ENCODE assay signal across 7 cellular contexts in the genomic region with DNA sequence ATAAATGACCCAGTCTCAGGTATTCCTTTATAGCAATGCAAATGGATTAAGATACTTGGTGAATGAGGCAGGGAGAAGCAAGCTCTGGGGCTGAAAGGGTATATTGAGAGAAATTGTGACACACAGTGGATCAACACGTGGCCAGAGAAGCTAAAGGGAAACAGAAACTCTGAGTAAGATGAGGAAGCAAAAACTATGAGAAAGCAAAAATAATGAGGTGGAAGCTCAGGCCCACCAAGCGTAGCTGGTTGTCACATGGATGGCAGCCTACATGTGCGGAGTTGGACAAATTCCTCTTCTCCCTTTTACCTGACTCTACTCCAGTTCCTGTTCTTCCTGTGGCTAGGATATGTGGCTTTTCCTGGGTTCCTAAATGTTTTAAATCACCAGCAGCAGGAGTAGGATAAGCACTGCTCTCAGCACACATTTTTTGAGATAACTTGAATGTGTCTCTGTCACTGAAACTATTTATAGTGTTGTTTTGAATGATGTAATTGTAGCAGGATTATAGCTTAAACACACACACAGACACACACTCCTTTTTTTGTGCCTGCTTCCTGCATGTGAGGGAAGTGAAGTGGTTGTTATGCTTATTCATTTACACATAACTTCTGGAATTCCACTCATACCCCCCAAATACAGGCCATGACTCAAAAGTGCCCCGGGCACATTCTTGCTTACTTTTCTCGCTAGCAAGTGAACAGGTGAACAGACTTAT. TPM values are rescaled to one million over a fixed set of nuclear protein-coding genes. Genes with fewer than 3 reads are reported as not detected.
DNase-seq lines count a peak whose midpoint lies in the region; ATAC-seq and TF ChIP-seq lines count a peak whose summit lies in the region.

No MANE protein-coding gene starts in this region.

- H4K20me1 ChIP-seq in GM23338 (replicated peaks; ENCODE audit: insufficient read depth): no peaks in the 10 kb centered on the region

- no peaks in the 10 kb centered on the region for H3K79me2 ChIP-seq in GM23338 (replicated peaks; ENCODE audit: insufficient read depth)

- H3K27me3 ChIP-seq in GM23338 (ENCODE audit: insufficient read depth) (no peaks in the 10 kb centered on the region), suprapubic skin (no peaks in the 10 kb centered on the region)

- H3K27me3 Mint-ChIP-seq in GM23338 (ENCODE audit: insufficient read depth, low read depth, poor library complexity): no peaks in the 10 kb centered on the region
- H3K27me3 Mint-ChIP-seq in activated T-helper 1 cell treated with anti-CD3 and anti-CD28 coated beads, Interleukin-12 subunit alpha, Interleukin-12 subunit beta, Interleukin-2, Interleukin-4 antibody, amounts not matched to agents 30 ng/mL and 10 ng/mL and 1 ng/mL, durations not matched to agents 14 hours and 24 hours and 36 hours (ENCODE audit: insufficient read depth): peaks cover 4% of the 10 kb centered on the region

- H2AFZ ChIP-seq in GM23338: peak overlapping the region; percentile 8; the same call in 1 of the 2 replicates

- 45% methylated on average over 5 of the region's 5 CpGs for WGBS in suprapubic skin

- intact Hi-C loops in activated T-helper 1 cell treated with anti-CD3 and anti-CD28 coated beads, Interleukin-12 subunit alpha, Interleukin-12 subunit beta, Interleukin-2, Interleukin-4 antibody, amounts not matched to agents 30 ng/mL and 10 ng/mL and 1 ng/mL, durations not matched to agents 14 hours and 24 hours and 36 hours (cut with micrococcal nuclease): loop anchor here (1.0 kb wide), 2 partner anchors 11 to 90 kb away; no protein-coding TSS in a partner anchor

- no peaks in the 10 kb centered on the region for H3K9me3 Mint-ChIP-seq in GM23338
- peaks cover 4% of the 10 kb centered on the region for H3K9me3 Mint-ChIP-seq in activated T-helper 1 cell treated with anti-CD3 and anti-CD28 coated beads, Interleukin-12 subunit alpha, Interleukin-12 subunit beta, Interleukin-2, Interleukin-4 antibody, amounts not matched to agents 30 ng/mL and 10 ng/mL and 1 ng/mL, durations not matched to agents 14 hours and 24 hours and 36 hours

- H3K4me1 Mint-ChIP-seq in GM23338: peaks cover 25% of the 10 kb centered on the region
- peaks cover 16% of the 10 kb centered on the region for H3K4me1 Mint-ChIP-seq in activated T-helper 1 cell treated with anti-CD3 and anti-CD28 coated beads, Interleukin-12 subunit alpha, Interleukin-12 subunit beta, Interleukin-2, Interleukin-4 antibody, amounts not matched to agents 30 ng/mL and 10 ng/mL and 1 ng/mL, durations not matched to agents 14 hours and 24 hours and 36 hours (ENCODE audit: low read depth)

- H3F3A ChIP-seq in GM23338 (replicated peaks; ENCODE audit: low read depth): no peaks in the 10 kb centered on the region

- TF ChIP-seq POLR2A in suprapubic skin (IDR thresholded peaks at IDR 0.05): no peak

- TF ChIP-seq EP300 in Ishikawa (IDR thresholded peaks at IDR 0.05; ENCODE audit: borderline replicate concordance) (no peak), suprapubic skin (IDR thresholded peaks at IDR 0.05) (no peak)

- H3K27ac ChIP-seq in GM23338 (ENCODE audit: low read depth) (peak overlapping the region; percentile 85), suprapubic skin (peak overlapping the region; percentile 43)

- H3K27ac Mint-ChIP-seq in GM23338: peak overlapping the region; percentile 93
- peak overlapping the region; percentile 47 for H3K27ac Mint-ChIP-seq in activated T-helper 1 cell treated with anti-CD3 and anti-CD28 coated beads, Interleukin-12 subunit alpha, Interleukin-12 subunit beta, Interleukin-2, Interleukin-4 antibody, amounts not matched to agents 30 ng/mL and 10 ng/mL and 1 ng/mL, durations not matched to agents 14 hours and 24 hours and 36 hours

- 0 out of 2 replicates have a peak, but pooled peaks cover 8% of the 10 kb centered on the region for H3K9me2 ChIP-seq in GM23338 (ENCODE audit: insufficient read depth)

- TF ChIP-seq CTCF in GM23338 (conservative IDR thresholded peaks at IDR 0.05; ENCODE audit: low read depth in 2 of 2): no peak
- no peak for TF ChIP-seq CTCF in suprapubic skin (IDR thresholded peaks at IDR 0.05)

- no peaks in the 10 kb centered on the region for H3K36me3 Mint-ChIP-seq in GM23338 (ENCODE audit: low read depth)
- peaks cover 3% of the 10 kb centered on the region for H3K36me3 Mint-ChIP-seq in activated T-helper 1 cell treated with anti-CD3 and anti-CD28 coated beads, Interleukin-12 subunit alpha, Interleukin-12 subunit beta, Interleukin-2, Interleukin-4 antibody, amounts not matched to agents 30 ng/mL and 10 ng/mL and 1 ng/mL, durations not matched to agents 14 hours and 24 hours and 36 hours (ENCODE audit: low read depth)

- H3K4me1 ChIP-seq in GM23338 (ENCODE audit: insufficient read depth) (peaks cover 28% of the 10 kb centered on the region), suprapubic skin (peaks cover 16% of the 10 kb centered on the region)

- H3K4me3 Mint-ChIP-seq in GM23338: no peak overlapping the region; the same call in 2 of the 3 replicates
- H3K4me3 Mint-ChIP-seq in activated T-helper 1 cell treated with anti-CD3 and anti-CD28 coated beads, Interleukin-12 subunit alpha, Interleukin-12 subunit beta, Interleukin-2, Interleukin-4 antibody, amounts not matched to agents 30 ng/mL and 10 ng/mL and 1 ng/mL, durations not matched to agents 14 hours and 24 hours and 36 hours: peak overlapping the region; percentile 41

- no peak for TF ChIP-seq RAD21 in Ishikawa (IDR thresholded peaks at IDR 0.05; ENCODE audit: low read depth)

- peak overlapping the region; percentile 40 for H3K4me2 ChIP-seq in GM23338

- ATAC-seq in GM18511 (IDR thresholded peaks at IDR 0.05; ENCODE audit: unreplicated experiment): peak; percentile 95
- no peak; the same call in 2 of the 3 replicates for ATAC-seq in GM23338

- peak; percentile 55 for DNase-seq in GM23338 (ENCODE audit: low spot score)
- DNase-seq in activated T-helper 1 cell treated with anti-CD3 and anti-CD28 coated beads, Interleukin-12 subunit alpha, Interleukin-12 subunit beta, Interleukin-2, Interleukin-4 antibody, amounts not matched to agents 30 ng/mL and 10 ng/mL and 1 ng/mL, durations not matched to agents 14 hours and 24 hours and 36 hours (ENCODE audit: low spot score): no peak
- DNase-seq in hippocampal formation (lab: John Stamatoyannopoulos, UW): peak; percentile 30 to 32
- DNase-seq in suprapubic skin (ENCODE audit: low spot score in 2 of 2): no peak
- DNase-seq in HUDEP-2 (lab: John Stamatoyannopoulos, UW; ENCODE audit: unreplicated experiment in 76 of 76): no peak

- H3K4me3 ChIP-seq in GM23338 (no peak overlapping the region), suprapubic skin (no peak overlapping the region)

- H3K36me3 ChIP-seq in GM23338 (ENCODE audit: insufficient read depth): no peaks in the 10 kb centered on the region
- H3K36me3 ChIP-seq in suprapubic skin: no peaks in the 10 kb centered on the region

- H3K9me3 ChIP-seq in suprapubic skin: no peaks in the 10 kb centered on the region

TF ChIP-seq in GM23338, 12 proteins besides CTCF, POLR2A, EP300 and RAD21 (continues in another document):
- TF ChIP-seq ZNF331 (CRISPR knock-in tag; IDR thresholded peaks at IDR 0.05; ENCODE audit: low read depth): no peak
- TF ChIP-seq EZH2 (IDR thresholded peaks at IDR 0.05; ENCODE audit: low read depth, unreplicated experiment): no peak
- TF ChIP-seq STAT1 (IDR thresholded peaks at IDR 0.05; ENCODE audit: unreplicated experiment): no peak
- no peak for TF ChIP-seq ZNF114 (CRISPR knock-in tag; IDR thresholded peaks at IDR 0.05)

TF ChIP-seq in Ishikawa, 13 proteins besides CTCF, POLR2A, EP300 and RAD21:
- no peak for TF ChIP-seq YY1 (IDR thresholded peaks at IDR 0.05; ENCODE audit: low read depth)
- TF ChIP-seq, protein P1, sequence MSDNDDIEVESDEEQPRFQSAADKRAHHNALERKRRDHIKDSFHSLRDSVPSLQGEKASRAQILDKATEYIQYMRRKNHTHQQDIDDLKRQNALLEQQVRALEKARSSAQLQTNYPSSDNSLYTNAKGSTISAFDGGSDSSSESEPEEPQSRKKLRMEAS (IDR thresholded peaks at IDR 0.05): peak; percentile 24; the same call in 1 of the 2 replicates
- peak; percentile 90 for TF ChIP-seq TEAD4 (IDR thresholded peaks at IDR 0.05)

RNA-seq across cellular contexts. Expression of a gene that starts 30.1 kb away (rescaled TPM):
- 27.0 and 28.2 TPM in 2 replicates for total RNA-seq in GM23338 (2014; rRNA removed; shearing (Covaris generic))
- polyA plus RNA-seq in GM23338 (2016; fragmentation: Nextera tagmentation; extraction: Ambion mirVana): 6.3 TPM in 2 replicates
- 36.2 and 36.9 TPM in 2 replicates for total RNA-seq in activated T-helper 1 cell treated with anti-CD3 and anti-CD28 coated beads, Interleukin-12 subunit alpha, Interleukin-12 subunit beta, Interleukin-2, Interleukin-4 antibody, amounts not matched to agents 30 ng/mL and 10 ng/mL and 1 ng/mL, durations not matched to agents 14 hours and 24 hours and 36 hours
- 10 to 100 TPM; 22.9 to 30.3 (median 26.9) TPM for total RNA-seq in suprapubic skin

Comparison
In these comparisons a context has a peak if more than half of its experiments do, and no peak if none do; other contexts are left out.
1. DNase-seq: peak in GM23338 (single experiment) and hippocampal formation (2 of 2); none in activated T-helper 1 cell treated with anti-CD3 and anti-CD28 coated beads, Interleukin-12 subunit alpha, Interleukin-12 subunit beta, Interleukin-2, Interleukin-4 antibody, amounts not matched to agents 30 ng/mL and 10 ng/mL and 1 ng/mL, durations not matched to agents 14 hours and 24 hours and 36 hours (single experiment), suprapubic skin (0 of 2) and HUDEP-2 (0 of 76).